In the genomic region with DNA sequence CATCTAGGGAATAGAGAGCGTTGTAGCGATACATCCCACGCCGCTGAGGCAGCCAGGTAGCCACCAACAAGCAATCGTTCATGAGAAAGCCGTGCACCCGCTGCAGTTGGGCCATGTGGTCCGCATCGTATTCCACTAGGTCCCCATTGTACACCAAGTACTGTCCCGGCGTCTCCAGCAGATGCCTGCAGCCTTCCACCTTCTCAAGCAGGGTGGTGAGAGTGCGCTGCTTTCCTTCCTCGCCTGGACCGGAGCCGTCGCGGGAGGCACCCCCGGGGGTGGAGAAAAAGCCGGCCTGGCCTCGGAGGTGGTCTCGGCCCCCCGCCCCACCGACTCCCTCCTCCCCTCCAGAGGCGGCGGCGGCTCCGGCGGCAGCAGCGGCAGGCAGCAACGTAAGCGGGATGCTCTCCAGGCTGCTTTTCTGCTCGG, we compare ENCODE assay signal across 8 cellular contexts. TPM values are rescaled to one million over a fixed set of nuclear protein-coding genes. Genes with fewer than 3 reads are reported as not detected.
A peak's percentile ranks its signal among the peaks of the same experiment; 100 is the strongest.
DNase-seq lines count a peak whose midpoint lies in the region; ATAC-seq and TF ChIP-seq lines count a peak whose summit lies in the region.

No MANE protein-coding gene starts in this region.

- H3K56ac ChIP-seq in mesendoderm (ENCODE audit: low read length): peak overlapping the region; percentile 92

- no peak overlapping the region for H2BK5ac ChIP-seq in mesendoderm (ENCODE audit: low read length)

- no peak overlapping the region for H3K18ac ChIP-seq in mesendoderm (ENCODE audit: low read length)

- H3K79me1 ChIP-seq in mesendoderm (ENCODE audit: low read length): peaks cover 16% of the 10 kb centered on the region

- H3K79me2 ChIP-seq in MM.1S (ENCODE audit: low read length) (peaks cover 81% of the 10 kb centered on the region), mesendoderm (ENCODE audit: control insufficient read depth, insufficient read depth, low read length) (peaks cover 43% of the 10 kb centered on the region)

- no peak overlapping the region for H2BK120ac ChIP-seq in mesendoderm (ENCODE audit: low read depth, low read length)

- peak overlapping the region; percentile 57 for H3K23ac ChIP-seq in mesendoderm (ENCODE audit: low read length)

- H3F3A ChIP-seq in MM.1S (ENCODE audit: insufficient read depth, low read length): peaks cover 6% of the 10 kb centered on the region

- H3K36me3 ChIP-seq in MM.1S (replicated peaks; ENCODE audit: insufficient read depth, low read length): no peaks in the 10 kb centered on the region; the same call in none of the 2 replicates
- no peaks in the 10 kb centered on the region for H3K36me3 ChIP-seq in mesendoderm (ENCODE audit: control insufficient read depth, insufficient read depth, low read length)
- no peaks in the 10 kb centered on the region for H3K36me3 ChIP-seq in urinary bladder (ENCODE audit: insufficient read depth)

- H3K4me2 ChIP-seq in MM.1S (ENCODE audit: low read depth, low read length) (peak overlapping the region; percentile 89), mesendoderm (ENCODE audit: low read length) (peak overlapping the region; percentile 94)

- H3K4me1 ChIP-seq in MM.1S (ENCODE audit: low read length) (peaks cover 39% of the 10 kb centered on the region), mesendoderm (ENCODE audit: control insufficient read depth, low read depth, low read length) (peaks cover 13% of the 10 kb centered on the region), urinary bladder (ENCODE audit: insufficient read depth) (peaks cover 4% of the 10 kb centered on the region)

- peak overlapping the region; percentile 98 for H2AFZ ChIP-seq in MM.1S (ENCODE audit: low read length)

- peaks cover 8% of the 10 kb centered on the region; the same call in 1 of the 2 replicates for H4K20me1 ChIP-seq in MM.1S (ENCODE audit: insufficient read depth, low read length)

- no CpG with 5 or more reads among the region's 32 CpGs for WGBS in mesendoderm (ENCODE audit: extremely low coverage, insufficient coverage, low lambda C conversion rate)
- WGBS in urinary bladder: under 1% methylated on average over 32 of the region's 32 CpGs

- H3K9me3 ChIP-seq in MM.1S (replicated peaks; ENCODE audit: insufficient read depth, low read length): no peaks in the 10 kb centered on the region

- no peaks in the 10 kb centered on the region for H3K9me2 ChIP-seq in MM.1S (replicated peaks; ENCODE audit: insufficient read depth, low read length)

- no peak overlapping the region for H2AK5ac ChIP-seq in mesendoderm (ENCODE audit: low read length)

- H3K27ac ChIP-seq in MM.1S (ENCODE audit: low read length) (peak overlapping the region; percentile 89), cingulate gyrus (ENCODE audit: low read depth, low read length) (peak overlapping the region; percentile 67), mesendoderm (ENCODE audit: low read depth, low read length) (no peak overlapping the region), urinary bladder (ENCODE audit: low read depth) (peak overlapping the region; percentile 84)

- no peak overlapping the region for H3K4ac ChIP-seq in mesendoderm (ENCODE audit: low read depth, low read length)

- peak; percentile 2 for ATAC-seq in GM21381 (IDR thresholded peaks at IDR 0.05; ENCODE audit: unreplicated experiment)

- no peak overlapping the region for H4K5ac ChIP-seq in mesendoderm (ENCODE audit: low read length)

- no peak overlapping the region for H4K8ac ChIP-seq in mesendoderm (ENCODE audit: low read depth, low read length)

- H3K9ac ChIP-seq in MM.1S (ENCODE audit: low read length) (peak overlapping the region; percentile 79), mesendoderm (ENCODE audit: low read length) (peak overlapping the region; percentile 84)

- H2BK15ac ChIP-seq in mesendoderm (replicated peaks; ENCODE audit: low read depth): no peak overlapping the region

- peak overlapping the region; percentile 100 for H3K4me3 ChIP-seq in AG10803 (ENCODE audit: low read length)
- peak overlapping the region; percentile 77 for H3K4me3 ChIP-seq in MM.1S (ENCODE audit: low read length)
- H3K4me3 ChIP-seq in mesendoderm (ENCODE audit: low read length): peak overlapping the region; percentile 94
- H3K4me3 ChIP-seq in urinary bladder (ENCODE audit: low read depth, low read length): peak overlapping the region; percentile 92

- no peaks in the 10 kb centered on the region for H3K27me3 ChIP-seq in MM.1S (replicated peaks; ENCODE audit: insufficient read depth, low read length)
- no peaks in the 10 kb centered on the region for H3K27me3 ChIP-seq in mesendoderm (ENCODE audit: insufficient read depth, low read length, poor library complexity)

- DNase-seq in AG10803 (ENCODE audit: low read depth): no peak
- peak; percentile 70 for DNase-seq in MM.1S
- no peak for DNase-seq in mesendoderm
- DNase-seq in NCI-H1048 (lab: John Stamatoyannopoulos, UW): no peak
- DNase-seq in NCI-H128 (lab: John Stamatoyannopoulos, UW; ENCODE audit: unreplicated experiment): no peak

- TF ChIP-seq CTCF in AG10803 (conservative IDR thresholded peaks at IDR 0.05; ENCODE audit: low read length) (0 out of 2 replicates have a peak, but pooled peaks have one; percentile 2), MM.1S (IDR thresholded peaks at IDR 0.05; ENCODE audit: low read length) (no peak)

RNA-seq across cellular contexts. Expression of a gene that starts 0.6 kb away (rescaled TPM):
- polyA plus RNA-seq in mesendoderm (2013, experiment 1 of 2): 3.2 TPM
- 3.2 TPM for polyA plus RNA-seq in mesendoderm (2013, experiment 2 of 2)
- 20.9 TPM for total RNA-seq in urinary bladder
- 6.0 TPM for polyA plus RNA-seq in urinary bladder

RNA-seq across cellular contexts. Expression of a gene that starts 1.0 kb away (rescaled TPM):
- polyA plus RNA-seq in mesendoderm (2013, experiment 1 of 2): 12.6 TPM
- polyA plus RNA-seq in mesendoderm (2013, experiment 2 of 2): 11.9 TPM
- 17.3 TPM for total RNA-seq in urinary bladder
- polyA plus RNA-seq in urinary bladder: 5.5 TPM
